Comparison of ENCODE assay signal across 9 cellular contexts in the genomic region with DNA sequence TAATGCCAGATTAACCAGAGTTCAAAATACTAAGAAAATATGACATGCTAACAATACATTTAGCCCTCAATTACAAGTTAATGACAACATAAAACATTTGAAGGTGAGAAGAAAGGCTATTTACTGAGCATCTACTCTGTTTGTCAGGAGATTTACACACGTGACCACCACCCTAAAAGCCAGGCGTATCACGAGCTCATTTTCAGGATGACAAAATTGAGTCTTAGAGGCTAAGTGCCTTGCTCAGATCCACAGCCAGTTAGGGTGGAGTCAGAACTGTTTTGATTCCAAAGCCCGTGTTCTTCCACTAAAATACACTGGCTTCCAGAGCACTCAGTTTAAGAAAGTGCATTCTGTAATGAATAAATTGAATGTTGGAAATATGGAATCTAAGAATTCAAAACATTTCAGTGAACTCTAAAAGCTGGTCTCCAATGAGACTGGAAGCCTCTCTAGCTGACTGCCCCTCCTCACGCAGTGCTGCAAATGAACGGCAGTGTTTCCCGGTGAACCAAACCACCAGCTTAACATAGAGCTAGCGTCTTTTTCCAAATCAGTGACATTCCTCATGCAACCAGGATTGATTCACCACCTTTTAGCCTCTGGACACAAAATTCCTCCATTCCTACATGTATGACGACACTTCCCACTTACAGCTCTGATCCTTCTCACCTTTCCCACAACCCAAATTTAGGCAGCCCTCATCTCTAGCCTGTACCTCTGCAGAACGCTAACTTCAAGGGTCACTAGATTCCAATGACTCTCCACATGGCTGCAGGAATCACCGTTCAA. TPM values are rescaled to one million over a fixed set of nuclear protein-coding genes. Genes with fewer than 3 reads are reported as not detected.
DNase-seq lines count a peak whose midpoint lies in the region; ATAC-seq and TF ChIP-seq lines count a peak whose summit lies in the region.
"Had no signal": no experiment of that assay in that cellular context is flagged by ENCODE, and none has a peak within 500 bp of the region (broad histone marks: within the 10 kb centered on the region; RNA-seq: fewer than 3 reads in every experiment).

No MANE protein-coding gene starts in this region.

- H3K9me3 ChIP-seq in gastroesophageal sphincter (no peaks in the 10 kb centered on the region), gastrocnemius medialis (no peaks in the 10 kb centered on the region)
- H3K9me3 ChIP-seq: HAP-1 had no signal

- intact Hi-C loops in gastrocnemius medialis (cut with DNase I; ENCODE audit: low total_unique reads): no loop called here

- in situ Hi-C loops in gastrocnemius medialis (cut with MboI; ENCODE audit: low sequenced_read_pairs in 4 of 4): no loop called here

- H3K27ac ChIP-seq in gastroesophageal sphincter: peak overlapping the region; percentile 86 to 97 (median 88)
- H3K27ac ChIP-seq in gastrocnemius medialis: peak overlapping the region; percentile 71 to 83 (median 78)

- H3K27me3 Mint-ChIP-seq in activated T-helper 17 cell treated with anti-CD3 and anti-CD28 coated beads, Interleukin-2, amount 50 U/mL, for 72 hours: no peaks in the 10 kb centered on the region

- WGBS in gastroesophageal sphincter (ENCODE audit: low coverage in 1 of 2), 2 donors: 10 to 28% methylated on average over 10 to 11 of the region's 11 CpGs

- H3K4me3 Mint-ChIP-seq in activated T-helper 17 cell treated with anti-CD3 and anti-CD28 coated beads, Interleukin-2, amount 50 U/mL, for 72 hours: no peak overlapping the region

- no peak for ATAC-seq in activated T-helper 17 cell treated with anti-CD3 and anti-CD28 coated beads, Interleukin-2, amount 50 U/mL, for 72 hours (replicated peaks)
- ATAC-seq in gastroesophageal sphincter (peak; percentile 81), gastrocnemius medialis (peak; percentile 72 to 81), GM19328 (IDR thresholded peaks at IDR 0.05; ENCODE audit: unreplicated experiment) (no peak), HG03571 (IDR thresholded peaks at IDR 0.05; ENCODE audit: unreplicated experiment) (no peak)

- H3K4me3 ChIP-seq in gastroesophageal sphincter (peak overlapping the region in 1 of 2 donors; percentile 6), gastrocnemius medialis (peak overlapping the region in 2 of 4 donors; percentile 2 to 33)
- H3K4me3 ChIP-seq: HAP-1 had no signal

- H3K27me3 ChIP-seq in gastroesophageal sphincter: no peaks in the 10 kb centered on the region
- H3K27me3 ChIP-seq in gastrocnemius medialis: no peaks in the 10 kb centered on the region

- peaks cover 25% of the 10 kb centered on the region for H3K36me3 Mint-ChIP-seq in activated T-helper 17 cell treated with anti-CD3 and anti-CD28 coated beads, Interleukin-2, amount 50 U/mL, for 72 hours (ENCODE audit: low read depth)

- H3K4me1 Mint-ChIP-seq in activated T-helper 17 cell treated with anti-CD3 and anti-CD28 coated beads, Interleukin-2, amount 50 U/mL, for 72 hours: peaks cover 28% of the 10 kb centered on the region

- H3K4me1 ChIP-seq in gastroesophageal sphincter: peaks cover 27 to 100% (median 85%) of the 10 kb centered on the region in 3 donors
- H3K4me1 ChIP-seq in gastrocnemius medialis: peaks cover 89 to 97% of the 10 kb centered on the region in 2 donors

- no peak for TF ChIP-seq EP300 in gastroesophageal sphincter (IDR thresholded peaks at IDR 0.05)

- peak overlapping the region; percentile 16 for H3K27ac Mint-ChIP-seq in activated T-helper 17 cell treated with anti-CD3 and anti-CD28 coated beads, Interleukin-2, amount 50 U/mL, for 72 hours

- H3K9me3 Mint-ChIP-seq in activated T-helper 17 cell treated with anti-CD3 and anti-CD28 coated beads, Interleukin-2, amount 50 U/mL, for 72 hours: no peaks in the 10 kb centered on the region

- H3K36me3 ChIP-seq in gastroesophageal sphincter (no peaks in the 10 kb centered on the region), gastrocnemius medialis (no peaks in the 10 kb centered on the region)

- TF ChIP-seq POLR2A in gastroesophageal sphincter (IDR thresholded peaks at IDR 0.05): no peak
- peak in 1 of 2 donors; percentile 28 for TF ChIP-seq POLR2A in gastrocnemius medialis (IDR thresholded peaks at IDR 0.05)

- TF ChIP-seq CTCF in gastroesophageal sphincter (IDR thresholded peaks at IDR 0.05): no peak
- TF ChIP-seq CTCF in gastrocnemius medialis (IDR thresholded peaks at IDR 0.05 in 4 of 5, conservative IDR thresholded peaks at IDR 0.05 in 1 of 5): no peak

- peak; percentile 84 for DNase-seq in EL
- DNase-seq in gastrocnemius medialis: peak in 1 of 2 donors; percentile 71
- no peak for DNase-seq in T1000 (lab: John Stamatoyannopoulos, UW)
- DNase-seq in NCI-H1092 treated with DMSO at 0.1 percent for 48 hours (lab: John Stamatoyannopoulos, UW): no peak

RNA-seq across cellular contexts. Expression of a gene that starts 5.9 kb away (rescaled TPM):
- 10 to 100 TPM; 25.2 to 32.9 TPM for total RNA-seq in activated T-helper 17 cell treated with anti-CD3 and anti-CD28 coated beads, Interleukin-2, amount 50 U/mL, for 72 hours
- total RNA-seq in gastroesophageal sphincter (10 to 100 TPM; 55.3 to 77.5 (median 66.3) TPM), gastrocnemius medialis (10 to 100 TPM; 55.0 to 93.5 (median 68.4) TPM)

RNA-seq across cellular contexts. Expression of a gene that starts 22.1 kb away (rescaled TPM):
- 1 to 10 TPM; 3.9 to 9.6 TPM for total RNA-seq in activated T-helper 17 cell treated with anti-CD3 and anti-CD28 coated beads, Interleukin-2, amount 50 U/mL, for 72 hours
- 10 to 100 TPM; 14.8 to 43.4 (median 28.5) TPM for total RNA-seq in gastroesophageal sphincter
- 10 to 100 TPM in 3 of 4 donors, 1 to 10 TPM in 1; 8.2 to 22.4 (median 21.4) TPM for total RNA-seq in gastrocnemius medialis

Comparison
In these comparisons a context has a peak if more than half of its experiments do, and no peak if none do; other contexts are left out.
1. ATAC-seq: peak in gastroesophageal sphincter (single experiment) and gastrocnemius medialis (2 of 2); none in activated T-helper 17 cell treated with anti-CD3 and anti-CD28 coated beads, Interleukin-2, amount 50 U/mL, for 72 hours (single experiment), GM19328 (single experiment) and HG03571 (single experiment).